ENCODE assay signal across 8 cellular contexts in the genomic region with DNA sequence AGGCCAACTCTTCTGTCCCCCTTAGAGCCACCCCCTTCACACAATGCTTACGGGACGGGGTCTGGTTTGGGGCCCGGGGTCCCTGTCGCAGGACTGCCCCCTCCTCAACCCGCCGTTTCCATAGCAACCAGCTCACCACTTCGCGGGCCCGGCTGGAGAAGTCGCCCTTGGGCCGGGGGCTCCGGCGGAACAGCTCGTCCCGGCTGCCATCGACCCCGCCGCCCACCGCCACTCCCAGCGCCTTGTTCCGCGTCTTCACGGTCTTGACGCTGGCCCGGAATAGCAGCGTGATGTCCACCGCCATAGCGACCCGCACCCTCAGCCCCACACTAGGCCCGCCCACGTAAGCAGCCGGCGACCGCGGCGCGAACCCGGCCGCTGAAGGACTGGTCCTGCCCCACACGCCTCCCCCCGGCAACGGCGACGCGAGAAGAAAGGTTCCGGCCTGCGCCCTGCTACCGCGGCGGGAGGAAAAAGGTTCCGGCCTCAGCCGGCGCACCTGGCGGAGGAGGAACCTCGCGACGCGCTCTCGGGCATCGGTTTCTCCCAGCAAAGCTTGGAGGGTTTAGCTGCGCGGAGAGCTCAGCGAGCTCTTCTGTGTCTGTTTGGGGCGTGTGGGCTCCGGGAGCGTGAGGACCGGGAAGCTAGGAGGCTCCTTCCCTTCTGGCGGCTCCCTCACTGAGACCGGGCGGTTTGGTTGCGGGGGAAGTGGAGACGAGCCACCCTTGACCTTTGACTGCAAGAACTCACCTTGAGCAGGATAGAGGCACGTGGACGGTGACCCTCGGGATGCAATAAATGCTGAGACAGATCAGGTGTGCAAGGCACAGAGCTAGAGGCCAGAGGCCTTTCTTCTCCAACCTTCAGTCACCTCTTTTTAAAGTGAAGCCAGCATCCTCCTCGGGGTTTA. TPM values are rescaled to one million over a fixed set of nuclear protein-coding genes. Genes with fewer than 3 reads are reported as not detected.
DNase-seq lines count a peak whose midpoint lies in the region; ATAC-seq and TF ChIP-seq lines count a peak whose summit lies in the region.

A gene (minus strand): TSS at position 388 of the 910 bp plus-strand sequence. CDS start 84 bp downstream, at position 304.

- peak within 1 kb of the TSS; percentile 96 for H3K4me3 Mint-ChIP-seq in chondrocyte (ENCODE audit: unreplicated experiment)

- H3K4me3 ChIP-seq in kidney epithelial cell (ENCODE audit: low read depth, low read length), result peak within 1 kb of the TSS; percentile 97

- H3K36me3 ChIP-seq in kidney epithelial cell (ENCODE audit: control insufficient read depth, insufficient read depth, low read length), result no peaks in the 10 kb centered on the region

- peaks cover 3% of the 10 kb centered on the region for H3K36me3 Mint-ChIP-seq in chondrocyte (ENCODE audit: low read depth)

- peak; percentile 95 for DNase-seq in AG20443 (ENCODE audit: low spot score)
- peak; percentile 23 for DNase-seq in NCI-H446 treated with DMSO at 0.1 percent for 48 hours (lab: John Stamatoyannopoulos, UW)
- DNase-seq in activated CD4-positive, alpha-beta T cell treated with anti-CD3 and anti-CD28 coated beads for 24 hours (ENCODE audit: low read depth in 2 of 2), result peak; percentile 77 to 84
- peak; percentile 95 for DNase-seq in chondrocyte (ENCODE audit: low spot score)
- peak; percentile 28 for DNase-seq in kidney epithelial cell (ENCODE audit: low read depth)
- peak; percentile 68 to 90 for DNase-seq in stimulated activated CD4-positive, alpha-beta T cell treated with anti-CD3 and anti-CD28 coated beads, Interleukin-1b, Interleukin-23, amount 100 ng/mL, for 1 hour (ENCODE audit: low read depth in 2 of 2)

- no peaks in the 10 kb centered on the region for H3K27me3 ChIP-seq in kidney epithelial cell (ENCODE audit: control insufficient read depth, insufficient read depth, low read length)

- H3K27ac Mint-ChIP-seq in chondrocyte (ENCODE audit: unreplicated experiment), result peak within 1 kb of the TSS; percentile 97

- ATAC-seq in GM19025 (IDR thresholded peaks at IDR 0.05; ENCODE audit: low read depth, unreplicated experiment), result peak; percentile 87
- ATAC-seq in HG03280 (IDR thresholded peaks at IDR 0.05; ENCODE audit: unreplicated experiment), result peak; percentile 92

- no peaks in the 10 kb centered on the region for H3K27me3 Mint-ChIP-seq in chondrocyte (ENCODE audit: low read depth)

- H3K4me1 Mint-ChIP-seq in chondrocyte (ENCODE audit: low read depth), result peaks cover 37% of the 10 kb centered on the region

- peak; percentile 27 for TF ChIP-seq CTCF in chondrocyte (IDR thresholded peaks at IDR 0.05)
- no peak for TF ChIP-seq CTCF in kidney epithelial cell (IDR thresholded peaks at IDR 0.05; ENCODE audit: insufficient read depth, low read length, poor library complexity, severe bottlenecking)

- no peaks in the 10 kb centered on the region for H3K9me3 Mint-ChIP-seq in chondrocyte (ENCODE audit: low read depth)

RNA-seq across cellular contexts. Expression of the gene that starts here (rescaled TPM):
- total RNA-seq in chondrocyte (21.1 to 27.1 TPM (median 25.4 TPM) in 3 replicates), kidney epithelial cell (25.5 and 39.7 TPM in 2 replicates)

Comparison
In these comparisons a context has a peak if more than half of its experiments do, and no peak if none do; other contexts are left out.
1. Peak in every context shown above with its lines: DNase-seq, ATAC-seq and H3K4me3 ChIP-seq.
2. DNase-seq: peak in every context shown above with its lines; median percentile 95 in AG20443; 95 in chondrocyte; 80 in activated CD4-positive, alpha-beta T cell treated with anti-CD3 and anti-CD28 coated beads for 24 hours; 79 in stimulated activated CD4-positive, alpha-beta T cell treated with anti-CD3 and anti-CD28 coated beads, Interleukin-1b, Interleukin-23, amount 100 ng/mL, for 1 hour; 28 in kidney epithelial cell; 23 in NCI-H446 treated with DMSO at 0.1 percent for 48 hours.